Comparison of ENCODE assay signal across 8 cellular contexts in genomic region chr9:137492464-137493162, GRCh38. TPM values are rescaled to one million over a fixed set of nuclear protein-coding genes. Genes with fewer than 3 reads are reported as not detected.
DNase-seq lines count a peak whose midpoint lies in the region; ATAC-seq and TF ChIP-seq lines count a peak whose summit lies in the region.

No MANE protein-coding gene starts in this region.

- no peaks in the 10 kb centered on the region for H3K36me3 Mint-ChIP-seq in activated naive CD4-positive, alpha-beta T cell treated with anti-CD3 and anti-CD28 coated beads, Interleukin-2, amount 10 ng/mL, durations not matched to agents 7 days and 5 days

- TF ChIP-seq POLR2A in erythroblast (IDR thresholded peaks at IDR 0.05; ENCODE audit: low read length): no peak
- no peak for TF ChIP-seq POLR2A in tibial nerve (IDR thresholded peaks at IDR 0.05)
- TF ChIP-seq POLR2A in uterus (IDR thresholded peaks at IDR 0.05): no peak

- no peak overlapping the region for H3K4me3 Mint-ChIP-seq in activated naive CD4-positive, alpha-beta T cell treated with anti-CD3 and anti-CD28 coated beads, Interleukin-2, amount 10 ng/mL, durations not matched to agents 7 days and 5 days

- no peak overlapping the region for H3K27ac ChIP-seq in RWPE2 (ENCODE audit: poor library complexity, severe bottlenecking)
- peak overlapping the region in 3 of 4 donors; percentile 7 to 56 (median 56) for H3K27ac ChIP-seq in tibial nerve
- no peak overlapping the region for H3K27ac ChIP-seq in uterus

- no peak overlapping the region for H3K27ac Mint-ChIP-seq in activated naive CD4-positive, alpha-beta T cell treated with anti-CD3 and anti-CD28 coated beads, Interleukin-2, amount 10 ng/mL, durations not matched to agents 7 days and 5 days

- WGBS in tibial nerve, 2 donors: 79 to 94% methylated on average over 6 to 9 of the region's 15 CpGs

- H3K4me3 ChIP-seq in RWPE2 (ENCODE audit: severe bottlenecking) (no peak overlapping the region), tibial nerve (no peak overlapping the region), uterus (no peak overlapping the region)

- intact Hi-C loops in uterus (cut with DNase I; ENCODE audit: low total_unique reads): no loop called here

- TF ChIP-seq CTCF in RWPE2 (IDR thresholded peaks at IDR 0.05; ENCODE audit: poor library complexity, severe bottlenecking) (no peak), tibial nerve (IDR thresholded peaks at IDR 0.05) (no peak), uterus (IDR thresholded peaks at IDR 0.05) (no peak)

- H3K4me1 Mint-ChIP-seq in activated naive CD4-positive, alpha-beta T cell treated with anti-CD3 and anti-CD28 coated beads, Interleukin-2, amount 10 ng/mL, durations not matched to agents 7 days and 5 days: peaks cover 11% of the 10 kb centered on the region

- H3K4me1 ChIP-seq in RWPE2 (ENCODE audit: insufficient read depth, poor library complexity, severe bottlenecking): no peaks in the 10 kb centered on the region
- H3K4me1 ChIP-seq in tibial nerve: peaks cover 0 to 7% (median 0%) of the 10 kb centered on the region in 4 donors
- no peaks in the 10 kb centered on the region for H3K4me1 ChIP-seq in uterus

- peak; percentile 34 for DNase-seq in activated naive CD4-positive, alpha-beta T cell treated with anti-CD3 and anti-CD28 coated beads, Interleukin-2, amount 10 ng/mL, durations not matched to agents 7 days and 5 days
- DNase-seq in activated naive CD4-positive, alpha-beta T cell treated with Interleukin-2 at 50 U/mL for 16 hours: no peak
- DNase-seq in RWPE2 (ENCODE audit: low spot score) (no peak), erythroblast (lab: John Stamatoyannopoulos, UW) (peak; percentile 60 to 80), tibial nerve (ENCODE audit: low spot score in 2 of 2) (no peak), NCI-H1092 treated with DMSO at 0.1 percent for 48 hours (lab: John Stamatoyannopoulos, UW) (no peak), uterus (no peak), NCI-H1105 (lab: John Stamatoyannopoulos, UW) (no peak)

- H3K36me3 ChIP-seq in RWPE2 (ENCODE audit: low read depth): no peaks in the 10 kb centered on the region
- peaks cover 0 to 44% (median 0%) of the 10 kb centered on the region in 3 donors for H3K36me3 ChIP-seq in tibial nerve
- H3K36me3 ChIP-seq in uterus: no peaks in the 10 kb centered on the region

- no peaks in the 10 kb centered on the region for H3K9me3 Mint-ChIP-seq in activated naive CD4-positive, alpha-beta T cell treated with anti-CD3 and anti-CD28 coated beads, Interleukin-2, amount 10 ng/mL, durations not matched to agents 7 days and 5 days

- TF ChIP-seq EP300 in tibial nerve (IDR thresholded peaks at IDR 0.05): no peak

- H3K9me3 ChIP-seq in RWPE2 (ENCODE audit: severe bottlenecking) (no peaks in the 10 kb centered on the region), tibial nerve (no peaks in the 10 kb centered on the region), uterus (no peaks in the 10 kb centered on the region)

- H3K27me3 ChIP-seq in RWPE2 (ENCODE audit: insufficient read depth, poor library complexity, severe bottlenecking): no peaks in the 10 kb centered on the region
- H3K27me3 ChIP-seq in tibial nerve: no peaks in the 10 kb centered on the region
- no peaks in the 10 kb centered on the region for H3K27me3 ChIP-seq in uterus

- peak; percentile 40 for ATAC-seq in RWPE2 (ENCODE audit: low read depth)

- CTCF ChIA-PET in activated naive CD4-positive, alpha-beta T cell treated with anti-CD3 and anti-CD28 coated beads, Interleukin-2, amount 10 ng/mL, durations not matched to agents 7 days and 5 days (lab: Charles Lee): no interaction called here

- H3K27me3 Mint-ChIP-seq in activated naive CD4-positive, alpha-beta T cell treated with anti-CD3 and anti-CD28 coated beads, Interleukin-2, amount 10 ng/mL, durations not matched to agents 7 days and 5 days: no peaks in the 10 kb centered on the region

RNA-seq across cellular contexts. Expression of gene NSMF, which starts 33.5 kb away (rescaled TPM):
- total RNA-seq in tibial nerve: 100 to 1,000 TPM; 219 to 297 (median 270) TPM
- 10 to 100 TPM; 17.4 to 40.7 (median 32.1) TPM for total RNA-seq in uterus

RNA-seq across cellular contexts. Expression of gene ENTPD8, which starts 51.5 kb away (rescaled TPM):
- total RNA-seq in tibial nerve (not detected), uterus (under 1 TPM in 1 of 4 donors, not detected in 3; 0.21 TPM)

RNA-seq across cellular contexts. Expression of gene PNPLA7, which starts 57.6 kb away (rescaled TPM):
- total RNA-seq in tibial nerve: 10 to 100 TPM; 12.0 to 25.2 (median 18.7) TPM
- 10 to 100 TPM in 1 of 4 donors, 1 to 10 TPM in 2, under 1 TPM in 1; 0.26 to 25.7 (median 3.4) TPM for total RNA-seq in uterus

RNA-seq across cellular contexts. Expression of gene MRPL41, which starts 59.1 kb away (rescaled TPM):
- total RNA-seq in tibial nerve (100 to 1,000 TPM in 1 of 4 donors, 10 to 100 TPM in 3; 77.1 to 161 (median 98.3) TPM), uterus (10 to 100 TPM in 3 of 4 donors, 1 to 10 TPM in 1; 8.6 to 47.9 (median 30.5) TPM)

Comparison
In these comparisons a context has a peak if more than half of its experiments do, and no peak if none do; other contexts are left out.
1. DNase-seq: peak in activated naive CD4-positive, alpha-beta T cell treated with anti-CD3 and anti-CD28 coated beads, Interleukin-2, amount 10 ng/mL, durations not matched to agents 7 days and 5 days (single experiment) and erythroblast (2 of 2); none in activated naive CD4-positive, alpha-beta T cell treated with Interleukin-2 at 50 U/mL for 16 hours (single experiment), RWPE2 (single experiment), tibial nerve (0 of 2), NCI-H1092 treated with DMSO at 0.1 percent for 48 hours (single experiment), uterus (0 of 2) and NCI-H1105 (single experiment).
2. H3K27ac ChIP-seq: peak in tibial nerve (3 of 4); none in RWPE2 (single experiment) and uterus (0 of 2).
3. RNA of gene NSMF, which starts 33.5 kb away (total RNA-seq): 219 to 297 TPM in tibial nerve; 17.4 to 40.7 TPM in uterus; every median in the first group is over 4 times any median in the second.